Comparison of ENCODE assay signal across 8 cellular contexts in genomic region chr1:26321315-26322041, GRCh38. TPM values are rescaled to one million over a fixed set of nuclear protein-coding genes. Genes with fewer than 3 reads are reported as not detected.
DNase-seq lines count a peak whose midpoint lies in the region; ATAC-seq and TF ChIP-seq lines count a peak whose summit lies in the region.

No MANE protein-coding gene starts in this region.

- no peaks in the 10 kb centered on the region for H3K9me3 ChIP-seq in duodenal mucosa (ENCODE audit: control insufficient read depth in 1 of 2, low read length in 2 of 2)

- peak overlapping the region; percentile 97 for H3K27ac Mint-ChIP-seq in activated CD4-positive, alpha-beta memory T cell treated with anti-CD3 and anti-CD28 coated beads, Interleukin-2, amount 10 ng/mL, durations not matched to agents 7 days and 5 days
- peak overlapping the region; percentile 32 for H3K27ac Mint-ChIP-seq in memory B cell

- H3K27ac ChIP-seq in duodenal mucosa (ENCODE audit: low read depth, low read length) = no peak overlapping the region

- H3K27me3 ChIP-seq in duodenal mucosa (ENCODE audit: control insufficient read depth in 1 of 2, insufficient read depth in 2 of 2, low read length in 2 of 2) = peaks cover 0 to 4% of the 10 kb centered on the region in 2 donors

- peak overlapping the region; percentile 28 to 60 for H3K9ac ChIP-seq in duodenal mucosa (ENCODE audit: low read depth in 1 of 2, low read length in 2 of 2)

- CTCF ChIA-PET in GM10248 (lab: Yijun Ruan, JAX) = interaction anchor here (0.7 to 21.1 kb wide), 42 partner anchors 10 to 447 kb away, joined by 3 to 690 read pairs (median 6); partner anchors contain the start of genes C1orf232, CEP85, CNKSR1 and DHDDS
- CTCF ChIA-PET in activated CD4-positive, alpha-beta memory T cell treated with anti-CD3 and anti-CD28 coated beads, Interleukin-2, amount 10 ng/mL, durations not matched to agents 7 days and 5 days (lab: Charles Lee) = interaction anchor here (0.6 to 21.0 kb wide), 26 partner anchors 10 to 176 kb away, joined by 3 to 883 read pairs (median 4); partner anchors contain the start of genes C1orf232, CEP85, DHDDS and SH3BGRL3

- H3K36me3 Mint-ChIP-seq in activated CD4-positive, alpha-beta memory T cell treated with anti-CD3 and anti-CD28 coated beads, Interleukin-2, amount 10 ng/mL, durations not matched to agents 7 days and 5 days (ENCODE audit: low read depth) = peaks cover 70% of the 10 kb centered on the region
- H3K36me3 Mint-ChIP-seq in memory B cell = peaks cover 35% of the 10 kb centered on the region

- no peaks in the 10 kb centered on the region for H3K9me3 Mint-ChIP-seq in activated CD4-positive, alpha-beta memory T cell treated with anti-CD3 and anti-CD28 coated beads, Interleukin-2, amount 10 ng/mL, durations not matched to agents 7 days and 5 days
- H3K9me3 Mint-ChIP-seq in memory B cell = no peaks in the 10 kb centered on the region

- H3K4me3 Mint-ChIP-seq in activated CD4-positive, alpha-beta memory T cell treated with anti-CD3 and anti-CD28 coated beads, Interleukin-2, amount 10 ng/mL, durations not matched to agents 7 days and 5 days = peak overlapping the region; percentile 84
- peak overlapping the region; percentile 93 for H3K4me3 Mint-ChIP-seq in memory B cell

- no peaks in the 10 kb centered on the region for H3K27me3 Mint-ChIP-seq in activated CD4-positive, alpha-beta memory T cell treated with anti-CD3 and anti-CD28 coated beads, Interleukin-2, amount 10 ng/mL, durations not matched to agents 7 days and 5 days
- H3K27me3 Mint-ChIP-seq in memory B cell = no peaks in the 10 kb centered on the region

- H3K4me3 ChIP-seq in duodenal mucosa (ENCODE audit: low read depth in 1 of 2, low read length in 2 of 2) = peak overlapping the region in 1 of 2 donors; percentile 22

- ATAC-seq in HG03342 (IDR thresholded peaks at IDR 0.05; ENCODE audit: unreplicated experiment) (peak; percentile 48), memory B cell (ENCODE audit: low read depth) (peak; percentile 77), GM18858 (IDR thresholded peaks at IDR 0.05; ENCODE audit: unreplicated experiment) (no peak)

- peak; percentile 96 for TF ChIP-seq CTCF in GM10248 (IDR thresholded peaks at IDR 0.05; ENCODE audit: control extremely low read depth, extremely low read depth, low read depth, missing control alignments)

- peaks cover 5 to 19% of the 10 kb centered on the region in 2 donors for H3K4me1 ChIP-seq in duodenal mucosa (ENCODE audit: control insufficient read depth in 1 of 2, insufficient read depth in 2 of 2, low read length in 2 of 2)

- H3K4me1 Mint-ChIP-seq in activated CD4-positive, alpha-beta memory T cell treated with anti-CD3 and anti-CD28 coated beads, Interleukin-2, amount 10 ng/mL, durations not matched to agents 7 days and 5 days = peaks cover 51% of the 10 kb centered on the region
- peaks cover 40% of the 10 kb centered on the region for H3K4me1 Mint-ChIP-seq in memory B cell

- H3K36me3 ChIP-seq in duodenal mucosa (ENCODE audit: control insufficient read depth in 1 of 2, insufficient read depth in 2 of 2, low read length in 2 of 2) = no peaks in the 10 kb centered on the region

- POLR2A ChIA-PET in GM10248 (lab: Yijun Ruan, JAX) = interaction anchor here (0.6 to 1.6 kb wide), 4 partner anchors 8 to 494 kb away, joined by 3 to 4 read pairs (median 3); no protein-coding TSS in a partner anchor
- POLR2A ChIA-PET in activated CD4-positive, alpha-beta memory T cell treated with anti-CD3 and anti-CD28 coated beads, Interleukin-2, amount 10 ng/mL, durations not matched to agents 7 days and 5 days (lab: Charles Lee) = interaction anchor here (0.6 to 28.5 kb wide), 13 partner anchors 10 to 111 kb away, joined by 3 to 1302 read pairs (median 5); partner anchors contain the start of genes CEP85, DHDDS, SH3BGRL3 and UBXN11

- peak; percentile 87 for DNase-seq in GM10248 (ENCODE audit: extremely low spot score)
- DNase-seq in NK-92 treated with Interleukin-12 subunit alpha and Interleukin-12 subunit beta, amount 100 ng/mL, for 24 hours (lab: John Stamatoyannopoulos, UW) = peak; percentile 72
- DNase-seq in activated CD4-positive, alpha-beta memory T cell treated with anti-CD3 and anti-CD28 coated beads, Interleukin-2, amount 10 ng/mL, durations not matched to agents 7 days and 5 days = peak; percentile 95
- peak; percentile 96 to 99 for DNase-seq in memory B cell (ENCODE audit: low spot score in 2 of 2)
- peak; percentile 82 for DNase-seq in stimulated activated CD8-positive, alpha-beta memory T cell treated with anti-CD3 and anti-CD28 coated beads, Interleukin-12 subunit alpha, Interleukin-12 subunit beta, amount 100 ng/mL, for 24 hours (ENCODE audit: extremely low read depth)

RNA-seq across cellular contexts. Expression of gene CD52, which starts 3.7 kb away (rescaled TPM):
- 1,000 to 10,000 TPM; 1,572 to 1,591 TPM for total RNA-seq in activated CD4-positive, alpha-beta memory T cell treated with anti-CD3 and anti-CD28 coated beads, Interleukin-2, amount 10 ng/mL, durations not matched to agents 7 days and 5 days

RNA-seq across cellular contexts. Expression of gene UBXN11, which starts 15.0 kb away (rescaled TPM):
- 10 to 100 TPM; 46.9 to 49.9 TPM for total RNA-seq in activated CD4-positive, alpha-beta memory T cell treated with anti-CD3 and anti-CD28 coated beads, Interleukin-2, amount 10 ng/mL, durations not matched to agents 7 days and 5 days

RNA-seq across cellular contexts. Expression of gene CRYBG2, which starts 32.5 kb away (rescaled TPM):
- total RNA-seq in activated CD4-positive, alpha-beta memory T cell treated with anti-CD3 and anti-CD28 coated beads, Interleukin-2, amount 10 ng/mL, durations not matched to agents 7 days and 5 days = 1 to 10 TPM; 1.9 to 4.3 TPM

RNA-seq across cellular contexts. Expression of gene SH3BGRL3, which starts 41.6 kb away (rescaled TPM):
- total RNA-seq in activated CD4-positive, alpha-beta memory T cell treated with anti-CD3 and anti-CD28 coated beads, Interleukin-2, amount 10 ng/mL, durations not matched to agents 7 days and 5 days = 100 to 1,000 TPM; 662 to 665 TPM

RNA-seq across cellular contexts. Expression of gene ZNF683, which starts 51.1 kb away (rescaled TPM):
- total RNA-seq in activated CD4-positive, alpha-beta memory T cell treated with anti-CD3 and anti-CD28 coated beads, Interleukin-2, amount 10 ng/mL, durations not matched to agents 7 days and 5 days = under 1 TPM in 1 of 2 experiments, not detected in 1; 0.18 TPM
